In the genomic region with DNA sequence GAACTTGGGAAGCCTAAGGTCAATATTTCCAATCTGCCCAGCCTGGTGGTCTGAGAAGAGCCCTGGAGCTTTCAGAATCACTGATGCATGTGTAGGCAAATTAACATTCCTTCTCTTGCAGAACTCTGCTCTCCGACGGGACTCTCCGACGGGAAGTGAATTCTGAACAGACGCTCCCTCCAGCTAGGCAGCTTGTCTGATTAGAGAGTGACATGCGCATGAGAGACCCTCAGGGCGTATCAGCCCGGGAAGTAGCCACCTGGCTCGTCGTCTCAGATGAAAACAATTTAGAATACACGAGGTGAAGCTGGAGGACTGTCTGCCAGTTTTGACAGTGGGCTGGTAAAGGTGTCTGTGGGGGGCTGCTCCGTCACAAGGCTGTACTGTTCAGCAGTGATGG, we compare ENCODE assay signal across 15 cellular contexts.
A peak's percentile ranks its signal among the peaks of the same experiment; 100 is the strongest.
DNase-seq lines count a peak whose midpoint lies in the region; ATAC-seq, FAIRE-seq and TF ChIP-seq lines count a peak whose summit lies in the region.
"Had no signal": no experiment of that assay in that cellular context is flagged by ENCODE, and none has a peak within 500 bp of the region (broad histone marks: within the 10 kb centered on the region; RNA-seq: fewer than 3 reads in every experiment).

No MANE protein-coding gene starts in this region.

- H3K9me1 ChIP-seq in K562 (ENCODE audit: control insufficient read depth, insufficient read depth, low read length): no peaks in the 10 kb centered on the region

- peak overlapping the region; percentile 60 for H3K56ac ChIP-seq in mesendoderm (ENCODE audit: low read length)

- H3K27me3 ChIP-seq in Loucy (ENCODE audit: insufficient read depth, low read length, poor library complexity, severe bottlenecking) (no peaks in the 10 kb centered on the region), K562 (ENCODE audit: control insufficient read depth in 2 of 2, insufficient read depth in 2 of 2, low read length in 2 of 2) (peaks cover 28 to 69% of the 10 kb centered on the region in 2 experiments), mesendoderm (ENCODE audit: insufficient read depth, low read length, poor library complexity) (no peaks in the 10 kb centered on the region)
- H3K27me3 ChIP-seq: uterus had no signal

- H3K36me3 Mint-ChIP-seq in natural killer cell: no peaks in the 10 kb centered on the region
- H3K36me3 Mint-ChIP-seq: stimulated activated effector memory CD8-positive, alpha-beta T cell treated with anti-CD3 and anti-CD28 coated beads, Interleukin-12 subunit alpha, Interleukin-12 subunit beta, amount 100 ng/mL, for 72 hours; T-cell had no signal

- no peak overlapping the region for H2AK5ac ChIP-seq in mesendoderm (ENCODE audit: low read length)

- no peaks in the 10 kb centered on the region for H3F3A ChIP-seq in Loucy (ENCODE audit: low read depth)

- POLR2A ChIA-PET in K562 (lab: Yijun Ruan, JAX): interaction anchor here (0.6 kb wide), 1 partner anchor 332 kb away, joined by 3 read pairs; no protein-coding TSS in a partner anchor

- in situ Hi-C loops in K562 (cut with MboI): loop anchor here (5.0 kb wide), 1 partner anchor 283 kb away; a partner anchor contains a TSS

- TF ChIP-seq RAD21 in K562 (CRISPR knock-in tag; conservative IDR thresholded peaks at IDR 0.05 in 1 of 2, IDR thresholded peaks at IDR 0.05 in 1 of 2): no peak

- H3K9me2 ChIP-seq in Loucy (replicated peaks; ENCODE audit: low read depth, low read length): no peaks in the 10 kb centered on the region

- H3K27ac Mint-ChIP-seq in natural killer cell: no peak overlapping the region
- H3K27ac Mint-ChIP-seq: effector memory CD8-positive, alpha-beta T cell had no signal

- H3K27ac ChIP-seq in K562 (ENCODE audit: extremely low read depth, low read depth, low read length): no peak overlapping the region
- no peak overlapping the region for H3K27ac ChIP-seq in mesendoderm (ENCODE audit: low read depth, low read length)
- H3K27ac ChIP-seq: uterus had no signal

- CTCF ChIA-PET in K562 (lab: Yijun Ruan, JAX; ENCODE audit: low intra/inter-chr PET ratio): interaction anchor here (0.5 to 1.8 kb wide), 2 partner anchors 281 to 289 kb away, joined by 3 to 14 read pairs; no protein-coding TSS in a partner anchor

- no peak for TF ChIP-seq EP300 in K562 (IDR thresholded peaks at IDR 0.05; ENCODE audit: low read length)

- H3K4me1 Mint-ChIP-seq in natural killer cell: peaks cover 10 to 15% of the 10 kb centered on the region in 2 donors

- H3K27me3 Mint-ChIP-seq in natural killer cell (ENCODE audit: low read depth in 2 of 2): no peaks in the 10 kb centered on the region
- H3K27me3 Mint-ChIP-seq: activated naive CD8-positive, alpha-beta T cell; T-cell had no signal

- no peak for FAIRE-seq in K562 (lab: Jason Lieb, UNC)
- FAIRE-seq: small intestine had no signal

- H3K79me2 ChIP-seq in Loucy (ENCODE audit: insufficient read depth, low read length): no peaks in the 10 kb centered on the region
- H3K79me2 ChIP-seq in K562 (ENCODE audit: control insufficient read depth, insufficient read depth, low read length): no peaks in the 10 kb centered on the region
- H3K79me2 ChIP-seq in mesendoderm (ENCODE audit: control insufficient read depth, insufficient read depth, low read length): no peaks in the 10 kb centered on the region

- no peak overlapping the region for H3K18ac ChIP-seq in mesendoderm (ENCODE audit: low read length)

- H2BK120ac ChIP-seq in mesendoderm (ENCODE audit: low read depth, low read length): no peak overlapping the region

- TF ChIP-seq POLR2A in K562 (conservative IDR thresholded peaks at IDR 0.05): no peak

- DNase-seq in ELF-1 (ENCODE audit: low read depth, low spot score) (peak; percentile 86), K562 (ENCODE audit: extremely low read depth in 1 of 4, low spot score in 3 of 4) (no peak), mesendoderm (peak; percentile 71), foreskin fibroblast (no peak), cerebellar nuclear complex (lab: John Stamatoyannopoulos, UW) (no peak), natural killer cell (no peak), activated T-cell treated with anti-CD3 and anti-CD28 coated beads for 4 hours (no peak)
- DNase-seq: occipital lobe had no signal

- no peak overlapping the region for H4K8ac ChIP-seq in mesendoderm (ENCODE audit: low read depth, low read length)

- no peak overlapping the region for H3K23ac ChIP-seq in mesendoderm (ENCODE audit: low read length)

- TF ChIP-seq CTCF in Loucy (conservative IDR thresholded peaks at IDR 0.05; ENCODE audit: low read length) (no peak), K562 (IDR thresholded peaks at IDR 0.05 in 2 of 3, conservative IDR thresholded peaks at IDR 0.05 in 1 of 3; ENCODE audit: insufficient read depth in 2 of 3, low read depth in 1 of 3, low read length in 3 of 3) (no peak), foreskin fibroblast (IDR thresholded peaks at IDR 0.05; ENCODE audit: low read depth, low read length) (no peak), natural killer cell (IDR thresholded peaks at IDR 0.05) (no peak)

- intact Hi-C loops in K562 (cut with micrococcal nuclease) (loop anchor here (5.0 kb wide), 1 partner anchor 358 kb away; no protein-coding TSS in a partner anchor), natural killer cell (cut with micrococcal nuclease) (loop anchor here (1.0 to 5.0 kb wide), 2 partner anchors 281 to 358 kb away; no protein-coding TSS in a partner anchor)

- H4K20me1 ChIP-seq in Loucy (ENCODE audit: insufficient read depth, low read length, poor library complexity, severe bottlenecking) (no peaks in the 10 kb centered on the region), K562 (replicated peaks; ENCODE audit: control insufficient read depth, insufficient read depth, low read length) (0 out of 2 replicates have a peak, but pooled peaks cover 5% of the 10 kb centered on the region)

- H2BK15ac ChIP-seq in mesendoderm (replicated peaks; ENCODE audit: low read depth): no peak overlapping the region

- H3K36me3 ChIP-seq in Loucy (ENCODE audit: insufficient read depth, low read length): no peaks in the 10 kb centered on the region
- no peaks in the 10 kb centered on the region for H3K36me3 ChIP-seq in K562 (ENCODE audit: control insufficient read depth, insufficient read depth, low read length)
- no peaks in the 10 kb centered on the region for H3K36me3 ChIP-seq in mesendoderm (ENCODE audit: control insufficient read depth, insufficient read depth, low read length)
- H3K36me3 ChIP-seq: uterus had no signal

- H3K9ac ChIP-seq in Loucy (ENCODE audit: low read depth, low read length, poor library complexity, severe bottlenecking) (no peak overlapping the region), K562 (ENCODE audit: insufficient read depth in 1 of 2, low read depth in 2 of 2, low read length in 2 of 2) (no peak overlapping the region), mesendoderm (ENCODE audit: low read length) (no peak overlapping the region)

- no peaks in the 10 kb centered on the region for H3K9me3 ChIP-seq in Loucy (ENCODE audit: insufficient read depth, low read depth, low read length)
- no peaks in the 10 kb centered on the region for H3K9me3 ChIP-seq in K562 (replicated peaks; ENCODE audit: control insufficient read depth, insufficient read depth, low read depth, low read length)
- H3K9me3 ChIP-seq: uterus had no signal

- H3K4ac ChIP-seq in mesendoderm (ENCODE audit: low read depth, low read length): no peak overlapping the region

- no peak overlapping the region for H3K4me3 ChIP-seq in Loucy (ENCODE audit: low read length, poor library complexity, severe bottlenecking)
- H3K4me3 ChIP-seq in K562: no peak overlapping the region
- H3K4me3 ChIP-seq in mesendoderm (ENCODE audit: low read length): no peak overlapping the region
- no peak overlapping the region for H3K4me3 ChIP-seq in foreskin fibroblast (ENCODE audit: low read depth in 1 of 2, low read length in 2 of 2)
- H3K4me3 ChIP-seq: uterus had no signal

- no peak overlapping the region for H2BK5ac ChIP-seq in mesendoderm (ENCODE audit: low read length)

- WGBS in K562 (ENCODE audit: insufficient coverage, low coverage, missing lambda C conversion rate): 37% methylated on average over 11 of the region's 12 CpGs
- WGBS in mesendoderm (ENCODE audit: extremely low coverage, insufficient coverage, low lambda C conversion rate): no CpG with 5 or more reads among the region's 12 CpGs

- no peak overlapping the region for H3K4me3 Mint-ChIP-seq in natural killer cell
- H3K4me3 Mint-ChIP-seq: activated naive CD8-positive, alpha-beta T cell; T-cell had no signal

- H3K79me1 ChIP-seq in mesendoderm (ENCODE audit: low read length): no peaks in the 10 kb centered on the region

- no peak overlapping the region for H3K4me2 ChIP-seq in Loucy (ENCODE audit: low read depth, low read length, poor library complexity, severe bottlenecking)
- no peak overlapping the region for H3K4me2 ChIP-seq in K562 (ENCODE audit: insufficient read depth, low read length)
- no peak overlapping the region for H3K4me2 ChIP-seq in mesendoderm (ENCODE audit: low read length)

- no peak for ATAC-seq in K562
- no peak for ATAC-seq in natural killer cell

- no TSS peak for BruUV-seq in K562 (replicated peaks; lab: Mats Ljungman, UMichigan)

- no peaks in the 10 kb centered on the region for H3K9me3 Mint-ChIP-seq in natural killer cell
- H3K9me3 Mint-ChIP-seq: effector memory CD8-positive, alpha-beta T cell; stimulated activated effector memory CD8-positive, alpha-beta T cell treated with anti-CD3 and anti-CD28 coated beads, Interleukin-12 subunit alpha, Interleukin-12 subunit beta, amount 100 ng/mL, for 72 hours; T-cell had no signal

- peak overlapping the region; percentile 80 for H2AFZ ChIP-seq in Loucy (ENCODE audit: low read length)
- no peak overlapping the region for H2AFZ ChIP-seq in K562 (ENCODE audit: low read depth, low read length)

- H4K5ac ChIP-seq in mesendoderm (ENCODE audit: low read length): no peak overlapping the region

- H3K4me1 ChIP-seq in Loucy (ENCODE audit: insufficient read depth, low read length, poor library complexity, severe bottlenecking): peaks cover 5% of the 10 kb centered on the region
- peaks cover 4 to 7% of the 10 kb centered on the region in 2 experiments; a peak in 2 of 5 replicates for H3K4me1 ChIP-seq in K562 (replicated peaks in 1 of 2; ENCODE audit: control insufficient read depth in 2 of 2, insufficient read depth in 2 of 2, low read length in 2 of 2)
- peaks cover 3% of the 10 kb centered on the region for H3K4me1 ChIP-seq in mesendoderm (ENCODE audit: control insufficient read depth, low read depth, low read length)
- H3K4me1 ChIP-seq: uterus had no signal

Comparison
In these comparisons a context has a peak if more than half of its experiments do, and no peak if none do; other contexts are left out.
1. DNase-seq: peak in ELF-1 (single experiment) and mesendoderm (single experiment); none in K562 (0 of 4), foreskin fibroblast (0 of 2), cerebellar nuclear complex (0 of 2), natural killer cell (single experiment) and activated T-cell treated with anti-CD3 and anti-CD28 coated beads for 4 hours (single experiment).